ENCODE assay signal across 15 cellular contexts in the genomic region with DNA sequence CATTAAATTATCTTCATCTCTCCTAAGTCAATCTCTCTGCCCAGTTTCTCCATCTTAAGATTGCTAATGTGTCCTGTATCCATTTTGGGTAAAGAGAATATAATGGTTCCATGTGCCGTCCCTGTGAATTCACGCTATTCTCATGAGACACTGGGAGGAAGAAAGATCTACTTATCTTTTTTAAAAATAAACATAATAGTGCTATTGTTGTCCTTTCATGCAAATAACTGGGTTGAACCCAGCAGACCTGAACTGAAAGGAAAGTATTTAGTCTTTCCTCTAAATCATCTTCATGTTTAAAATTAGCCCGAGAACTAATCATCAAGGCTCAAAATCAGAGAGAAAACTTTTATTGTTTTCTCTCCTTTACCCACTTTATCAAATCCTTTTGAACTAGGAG. TPM values are rescaled to one million over a fixed set of nuclear protein-coding genes. Genes with fewer than 3 reads are reported as not detected.
A peak's percentile ranks its signal among the peaks of the same experiment; 100 is the strongest.
DNase-seq lines count a peak whose midpoint lies in the region; ATAC-seq and TF ChIP-seq lines count a peak whose summit lies in the region.
"Had no signal": no experiment of that assay in that cellular context is flagged by ENCODE, and none has a peak within 500 bp of the region (broad histone marks: within the 10 kb centered on the region; RNA-seq: fewer than 3 reads in every experiment).

No MANE protein-coding gene starts in this region.

- TF ChIP-seq POLR2A in heart left ventricle (IDR thresholded peaks at IDR 0.05), result no peak

- H3K4me2 ChIP-seq in BLaER1, result peak overlapping the region; percentile 95

- H3K4me1 ChIP-seq in BLaER1, result peaks cover 92% of the 10 kb centered on the region
- no peaks in the 10 kb centered on the region for H3K4me1 ChIP-seq in psoas muscle
- peaks cover 0 to 67% (median 0%) of the 10 kb centered on the region in 12 donors for H3K4me1 ChIP-seq in heart left ventricle
- H3K4me1 ChIP-seq: BE2C had no signal

- peak overlapping the region; percentile 30 for H3K4me3 Mint-ChIP-seq in activated T-helper 1 cell treated with anti-CD3 and anti-CD28 coated beads, Interleukin-12 subunit alpha, Interleukin-12 subunit beta, Interleukin-2, Interleukin-4 antibody, amounts not matched to agents 30 ng/mL and 10 ng/mL and 1 ng/mL, durations not matched to agents 14 hours and 24 hours and 36 hours
- no peak overlapping the region for H3K4me3 Mint-ChIP-seq in WTC11

- H3K36me3 ChIP-seq in BLaER1 (peaks cover 68% of the 10 kb centered on the region), psoas muscle (ENCODE audit: insufficient read depth in 1 of 2, low read depth in 1 of 2) (no peaks in the 10 kb centered on the region), heart left ventricle (no peaks in the 10 kb centered on the region)
- H3K36me3 ChIP-seq: BE2C had no signal

- H3K27ac ChIP-seq in BLaER1 (peak overlapping the region; percentile 95), psoas muscle (no peak overlapping the region), heart left ventricle (peak overlapping the region in 1 of 12 donors; percentile 9)

- 58 to 63% (median 60%) methylated on average over 3 of the region's 3 CpGs for WGBS in psoas muscle, 3 donors
- WGBS in heart left ventricle, 4 donors, result 50 to 58% (median 54%) methylated on average over 3 of the region's 3 CpGs

- H3K27me3 Mint-ChIP-seq in activated T-helper 1 cell treated with anti-CD3 and anti-CD28 coated beads, Interleukin-12 subunit alpha, Interleukin-12 subunit beta, Interleukin-2, Interleukin-4 antibody, amounts not matched to agents 30 ng/mL and 10 ng/mL and 1 ng/mL, durations not matched to agents 14 hours and 24 hours and 36 hours (ENCODE audit: insufficient read depth), result no peaks in the 10 kb centered on the region
- H3K27me3 Mint-ChIP-seq in WTC11 (ENCODE audit: low read depth), result no peaks in the 10 kb centered on the region; the same call in 1 of the 2 replicates

- intact Hi-C loops in activated T-helper 1 cell treated with anti-CD3 and anti-CD28 coated beads, Interleukin-12 subunit alpha, Interleukin-12 subunit beta, Interleukin-2, Interleukin-4 antibody, amounts not matched to agents 30 ng/mL and 10 ng/mL and 1 ng/mL, durations not matched to agents 14 hours and 24 hours and 36 hours (cut with micrococcal nuclease), result loop anchor here (5.0 kb wide), 1 partner anchor 282 kb away; a partner anchor contains a TSS
- intact Hi-C loops in psoas muscle (cut with DNase I) (no loop called here), heart left ventricle (cut with DNase I) (no loop called here)

- CTCF ChIA-PET in WTC11 (lab: Charles Lee), result no interaction called here

- H3K4me3 ChIP-seq in BLaER1 (peak overlapping the region; percentile 44), GM12865 (ENCODE audit: low read depth, low read length) (peak overlapping the region; percentile 33), psoas muscle (no peak overlapping the region), heart left ventricle (no peak overlapping the region)

- ATAC-seq in HG03378 (IDR thresholded peaks at IDR 0.05; ENCODE audit: unreplicated experiment) (peak; percentile 22), psoas muscle (no peak), WTC11 (no peak), GM21737 (IDR thresholded peaks at IDR 0.05; ENCODE audit: unreplicated experiment) (no peak), heart left ventricle (no peak)

- peak overlapping the region; percentile 81 for H3K9ac ChIP-seq in BLaER1

- H3K27me3 ChIP-seq in BLaER1 (no peaks in the 10 kb centered on the region), psoas muscle (ENCODE audit: insufficient read depth in 3 of 3, low read length in 2 of 3) (no peaks in the 10 kb centered on the region), heart left ventricle (peaks cover 0 to 5% (median 0%) of the 10 kb centered on the region in 9 donors)

- H3K9me3 ChIP-seq in BLaER1 (peaks cover 9% of the 10 kb centered on the region; the same call in 1 of the 2 replicates), psoas muscle (no peaks in the 10 kb centered on the region), heart left ventricle (no peaks in the 10 kb centered on the region)
- H3K9me3 ChIP-seq: BE2C had no signal

- H4K20me1 ChIP-seq in BLaER1, result no peaks in the 10 kb centered on the region

- peak overlapping the region; percentile 99 for H3K27ac Mint-ChIP-seq in activated T-helper 1 cell treated with anti-CD3 and anti-CD28 coated beads, Interleukin-12 subunit alpha, Interleukin-12 subunit beta, Interleukin-2, Interleukin-4 antibody, amounts not matched to agents 30 ng/mL and 10 ng/mL and 1 ng/mL, durations not matched to agents 14 hours and 24 hours and 36 hours
- no peak overlapping the region for H3K27ac Mint-ChIP-seq in WTC11

- peaks cover 84% of the 10 kb centered on the region for H3K36me3 Mint-ChIP-seq in activated T-helper 1 cell treated with anti-CD3 and anti-CD28 coated beads, Interleukin-12 subunit alpha, Interleukin-12 subunit beta, Interleukin-2, Interleukin-4 antibody, amounts not matched to agents 30 ng/mL and 10 ng/mL and 1 ng/mL, durations not matched to agents 14 hours and 24 hours and 36 hours (ENCODE audit: low read depth)
- H3K36me3 Mint-ChIP-seq in WTC11, result no peaks in the 10 kb centered on the region

- peaks cover 95% of the 10 kb centered on the region for H3K4me1 Mint-ChIP-seq in activated T-helper 1 cell treated with anti-CD3 and anti-CD28 coated beads, Interleukin-12 subunit alpha, Interleukin-12 subunit beta, Interleukin-2, Interleukin-4 antibody, amounts not matched to agents 30 ng/mL and 10 ng/mL and 1 ng/mL, durations not matched to agents 14 hours and 24 hours and 36 hours (ENCODE audit: low read depth)
- H3K4me1 Mint-ChIP-seq in WTC11, result peaks cover 6% of the 10 kb centered on the region

- no peaks in the 10 kb centered on the region for H3K9me3 Mint-ChIP-seq in activated T-helper 1 cell treated with anti-CD3 and anti-CD28 coated beads, Interleukin-12 subunit alpha, Interleukin-12 subunit beta, Interleukin-2, Interleukin-4 antibody, amounts not matched to agents 30 ng/mL and 10 ng/mL and 1 ng/mL, durations not matched to agents 14 hours and 24 hours and 36 hours
- peaks cover 8% of the 10 kb centered on the region for H3K9me3 Mint-ChIP-seq in WTC11

- peak; percentile 83 for DNase-seq in GM12865 (ENCODE audit: low read depth)
- no peak for DNase-seq in activated T-helper 1 cell treated with anti-CD3 and anti-CD28 coated beads, Interleukin-12 subunit alpha, Interleukin-12 subunit beta, Interleukin-2, Interleukin-4 antibody, amounts not matched to agents 30 ng/mL and 10 ng/mL and 1 ng/mL, durations not matched to agents 14 hours and 24 hours and 36 hours (ENCODE audit: low spot score)
- DNase-seq in psoas muscle, result no peak
- no peak for DNase-seq in WTC11 (ENCODE audit: low spot score)
- no peak for DNase-seq in heart left ventricle
- DNase-seq: BE2C; central memory CD4-positive, alpha-beta T cell; hippocampal formation; NCI-H1417 treated with DMSO at 0.1 percent for 48 hours; NCI-H69; Right ventricle myocardium superior had no signal

- POLR2A ChIA-PET in WTC11 (lab: Charles Lee), result no interaction called here

- TF ChIP-seq CTCF in GM12865 (IDR thresholded peaks at IDR 0.05; ENCODE audit: insufficient read depth, low read depth, low read length, missing control alignments) (no peak), psoas muscle (IDR thresholded peaks at IDR 0.05) (no peak), WTC11 (IDR thresholded peaks at IDR 0.05) (no peak), heart left ventricle (IDR thresholded peaks at IDR 0.05) (no peak)

TF ChIP-seq in WTC11, 78 proteins besides CTCF, POLR2A, EP300 and RAD21 (continues in another document):
- TF ChIP-seq FOXK1 (CRISPR knock-in tag; IDR thresholded peaks at IDR 0.05) (no peak), JUN (CRISPR knock-in tag; IDR thresholded peaks at IDR 0.05) (no peak), EMX1 (CRISPR knock-in tag; IDR thresholded peaks at IDR 0.05) (no peak), ZNF219 (CRISPR knock-in tag; IDR thresholded peaks at IDR 0.05; ENCODE audit: borderline replicate concordance) (no peak)
- TF ChIP-seq, protein P1, sequence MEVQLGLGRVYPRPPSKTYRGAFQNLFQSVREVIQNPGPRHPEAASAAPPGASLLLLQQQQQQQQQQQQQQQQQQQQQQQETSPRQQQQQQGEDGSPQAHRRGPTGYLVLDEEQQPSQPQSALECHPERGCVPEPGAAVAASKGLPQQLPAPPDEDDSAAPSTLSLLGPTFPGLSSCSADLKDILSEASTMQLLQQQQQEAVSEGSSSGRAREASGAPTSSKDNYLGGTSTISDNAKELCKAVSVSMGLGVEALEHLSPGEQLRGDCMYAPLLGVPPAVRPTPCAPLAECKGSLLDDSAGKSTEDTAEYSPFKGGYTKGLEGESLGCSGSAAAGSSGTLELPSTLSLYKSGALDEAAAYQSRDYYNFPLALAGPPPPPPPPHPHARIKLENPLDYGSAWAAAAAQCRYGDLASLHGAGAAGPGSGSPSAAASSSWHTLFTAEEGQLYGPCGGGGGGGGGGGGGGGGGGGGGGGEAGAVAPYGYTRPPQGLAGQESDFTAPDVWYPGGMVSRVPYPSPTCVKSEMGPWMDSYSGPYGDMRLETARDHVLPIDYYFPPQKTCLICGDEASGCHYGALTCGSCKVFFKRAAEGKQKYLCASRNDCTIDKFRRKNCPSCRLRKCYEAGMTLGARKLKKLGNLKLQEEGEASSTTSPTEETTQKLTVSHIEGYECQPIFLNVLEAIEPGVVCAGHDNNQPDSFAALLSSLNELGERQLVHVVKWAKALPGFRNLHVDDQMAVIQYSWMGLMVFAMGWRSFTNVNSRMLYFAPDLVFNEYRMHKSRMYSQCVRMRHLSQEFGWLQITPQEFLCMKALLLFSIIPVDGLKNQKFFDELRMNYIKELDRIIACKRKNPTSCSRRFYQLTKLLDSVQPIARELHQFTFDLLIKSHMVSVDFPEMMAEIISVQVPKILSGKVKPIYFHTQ (CRISPR knock-in tag; IDR thresholded peaks at IDR 0.05), result no peak

RNA-seq across cellular contexts. Expression of a gene that starts 22.4 kb away (rescaled TPM):
- total RNA-seq in activated T-helper 1 cell treated with anti-CD3 and anti-CD28 coated beads, Interleukin-12 subunit alpha, Interleukin-12 subunit beta, Interleukin-2, Interleukin-4 antibody, amounts not matched to agents 30 ng/mL and 10 ng/mL and 1 ng/mL, durations not matched to agents 14 hours and 24 hours and 36 hours, result 118 TPM in 2 replicates
- total RNA-seq in psoas muscle, result under 1 TPM; 0.06 to 0.27 (median 0.10) TPM
- polyA plus RNA-seq in psoas muscle, result under 1 TPM; 0.03 to 0.30 (median 0.04) TPM
- total RNA-seq in WTC11 (2021), result 0.11 to 0.15 TPM (median 0.11 TPM) in 3 replicates
- total RNA-seq in heart left ventricle, result 1 to 10 TPM in 1 of 9 donors, under 1 TPM in 3, not detected in 5; 0.14 to 4.3 (median 0.60) TPM
- under 1 TPM; 0.21 to 0.80 TPM for polyA plus RNA-seq in heart left ventricle
- total RNA-seq: temporal lobe had no signal

RNA-seq across cellular contexts. Expression of a gene that starts 45.2 kb away (rescaled TPM):
- 16.3 and 17.2 TPM in 2 replicates for total RNA-seq in activated T-helper 1 cell treated with anti-CD3 and anti-CD28 coated beads, Interleukin-12 subunit alpha, Interleukin-12 subunit beta, Interleukin-2, Interleukin-4 antibody, amounts not matched to agents 30 ng/mL and 10 ng/mL and 1 ng/mL, durations not matched to agents 14 hours and 24 hours and 36 hours
- 1 to 10 TPM in 2 of 4 donors, under 1 TPM in 2; 0.75 to 2.6 (median 1.3) TPM for total RNA-seq in psoas muscle
- polyA plus RNA-seq in psoas muscle, result under 1 TPM; 0.04 to 0.13 (median 0.10) TPM
- total RNA-seq in WTC11 (2021), result 0.02 to 0.30 TPM (median 0.17 TPM) in 3 replicates
- 10 to 100 TPM in 2 of 9 donors, 1 to 10 TPM in 6, under 1 TPM in 1; 0.90 to 36.2 (median 1.4) TPM for total RNA-seq in heart left ventricle
- under 1 TPM; 0.49 to 0.61 TPM for polyA plus RNA-seq in heart left ventricle

Comparison
In these comparisons a context has a peak if more than half of its experiments do, and no peak if none do; other contexts are left out.
1. H3K4me3 ChIP-seq: peak in BLaER1 (single experiment) and GM12865 (single experiment); none in psoas muscle (single experiment) and heart left ventricle (0 of 12).
2. RNA of a gene that starts 22.4 kb away (total RNA-seq): 118 TPM in activated T-helper 1 cell treated with anti-CD3 and anti-CD28 coated beads, Interleukin-12 subunit alpha, Interleukin-12 subunit beta, Interleukin-2, Interleukin-4 antibody, amounts not matched to agents 30 ng/mL and 10 ng/mL and 1 ng/mL, durations not matched to agents 14 hours and 24 hours and 36 hours; 0.11 to 0.15 TPM in WTC11, 0.14 to 4.3 TPM in heart left ventricle and 0.06 to 0.27 TPM in psoas muscle; every median in the first group is over 10 times any median in the second.